Comparison of ENCODE assay signal across 1 cellular context in the genomic region with DNA sequence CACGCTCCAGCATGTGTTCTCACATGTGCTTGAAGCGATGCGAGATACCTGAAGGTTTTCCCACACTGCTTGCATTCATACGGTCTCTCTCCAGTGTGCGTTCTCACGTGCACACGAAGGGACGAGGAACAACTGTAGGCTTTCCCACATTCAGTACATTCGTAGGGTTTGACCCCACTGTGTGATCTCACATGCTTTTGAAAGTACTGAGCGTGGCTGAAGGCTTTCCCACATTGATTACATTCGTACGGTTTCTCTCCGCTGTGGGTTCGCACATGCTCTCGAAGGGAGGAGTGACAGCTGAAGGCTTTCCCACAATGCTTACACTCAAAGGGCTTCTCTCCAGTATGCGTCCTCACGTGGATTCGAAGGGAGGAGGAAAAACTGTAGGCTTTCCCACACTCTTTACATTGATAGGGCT.
TF ChIP-seq lines count a peak whose summit lies in the region.

No MANE protein-coding gene starts in this region.

TF ChIP-seq in HEK293, 187 proteins besides CTCF, POLR2A, EP300 and RAD21 (continued from another document):
- TF ChIP-seq, protein P1, sequence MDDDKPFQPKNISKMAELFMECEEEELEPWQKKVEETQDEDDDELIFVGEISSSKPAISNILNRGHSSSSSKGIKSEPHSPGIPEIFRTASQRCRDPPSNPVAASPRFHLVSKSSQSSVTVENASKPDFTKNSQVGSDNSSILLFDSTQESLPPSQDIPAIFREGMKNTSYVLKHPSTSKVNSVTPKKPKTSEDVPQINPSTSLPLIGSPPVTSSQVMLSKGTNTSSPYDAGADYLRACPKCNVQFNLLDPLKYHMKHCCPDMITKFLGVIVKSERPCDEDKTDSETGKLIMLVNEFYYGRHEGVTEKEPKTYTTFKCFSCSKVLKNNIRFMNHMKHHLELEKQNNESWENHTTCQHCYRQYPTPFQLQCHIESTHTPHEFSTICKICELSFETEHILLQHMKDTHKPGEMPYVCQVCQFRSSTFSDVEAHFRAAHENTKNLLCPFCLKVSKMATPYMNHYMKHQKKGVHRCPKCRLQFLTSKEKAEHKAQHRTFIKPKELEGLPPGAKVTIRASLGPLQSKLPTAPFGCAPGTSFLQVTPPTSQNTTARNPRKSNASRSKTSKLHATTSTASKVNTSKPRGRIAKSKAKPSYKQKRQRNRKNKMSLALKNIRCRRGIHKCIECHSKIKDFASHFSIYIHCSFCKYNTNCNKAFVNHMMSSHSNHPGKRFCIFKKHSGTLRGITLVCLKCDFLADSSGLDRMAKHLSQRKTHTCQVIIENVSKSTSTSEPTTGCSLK (tag by site-specific recombination; IDR thresholded peaks at IDR 0.05), result peak; percentile 94; the same call in 1 of the 2 replicates
- TF ChIP-seq, protein P2, sequence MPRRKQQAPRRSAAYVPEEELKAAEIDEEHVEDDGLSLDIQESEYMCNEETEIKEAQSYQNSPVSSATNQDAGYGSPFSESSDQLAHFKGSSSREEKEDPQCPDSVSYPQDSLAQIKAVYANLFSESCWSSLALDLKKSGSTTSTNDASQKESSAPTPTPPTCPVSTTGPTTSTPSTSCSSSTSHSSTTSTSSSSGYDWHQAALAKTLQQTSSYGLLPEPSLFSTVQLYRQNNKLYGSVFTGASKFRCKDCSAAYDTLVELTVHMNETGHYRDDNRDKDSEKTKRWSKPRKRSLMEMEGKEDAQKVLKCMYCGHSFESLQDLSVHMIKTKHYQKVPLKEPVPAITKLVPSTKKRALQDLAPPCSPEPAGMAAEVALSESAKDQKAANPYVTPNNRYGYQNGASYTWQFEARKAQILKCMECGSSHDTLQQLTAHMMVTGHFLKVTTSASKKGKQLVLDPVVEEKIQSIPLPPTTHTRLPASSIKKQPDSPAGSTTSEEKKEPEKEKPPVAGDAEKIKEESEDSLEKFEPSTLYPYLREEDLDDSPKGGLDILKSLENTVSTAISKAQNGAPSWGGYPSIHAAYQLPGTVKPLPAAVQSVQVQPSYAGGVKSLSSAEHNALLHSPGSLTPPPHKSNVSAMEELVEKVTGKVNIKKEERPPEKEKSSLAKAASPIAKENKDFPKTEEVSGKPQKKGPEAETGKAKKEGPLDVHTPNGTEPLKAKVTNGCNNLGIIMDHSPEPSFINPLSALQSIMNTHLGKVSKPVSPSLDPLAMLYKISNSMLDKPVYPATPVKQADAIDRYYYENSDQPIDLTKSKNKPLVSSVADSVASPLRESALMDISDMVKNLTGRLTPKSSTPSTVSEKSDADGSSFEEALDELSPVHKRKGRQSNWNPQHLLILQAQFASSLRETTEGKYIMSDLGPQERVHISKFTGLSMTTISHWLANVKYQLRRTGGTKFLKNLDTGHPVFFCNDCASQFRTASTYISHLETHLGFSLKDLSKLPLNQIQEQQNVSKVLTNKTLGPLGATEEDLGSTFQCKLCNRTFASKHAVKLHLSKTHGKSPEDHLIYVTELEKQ (tag by site-specific recombination; IDR thresholded peaks at IDR 0.05; ENCODE audit: borderline replicate concordance), result no peak
- TF ChIP-seq, protein P3, sequence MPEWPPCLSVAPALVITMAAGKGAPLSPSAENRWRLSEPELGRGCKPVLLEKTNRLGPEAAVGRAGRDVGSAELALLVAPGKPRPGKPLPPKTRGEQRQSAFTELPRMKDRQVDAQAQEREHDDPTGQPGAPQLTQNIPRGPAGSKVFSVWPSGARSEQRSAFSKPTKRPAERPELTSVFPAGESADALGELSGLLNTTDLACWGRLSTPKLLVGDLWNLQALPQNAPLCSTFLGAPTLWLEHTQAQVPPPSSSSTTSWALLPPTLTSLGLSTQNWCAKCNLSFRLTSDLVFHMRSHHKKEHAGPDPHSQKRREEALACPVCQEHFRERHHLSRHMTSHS (tag by site-specific recombination; IDR thresholded peaks at IDR 0.05), result no peak
- TF ChIP-seq SP7 (tag by site-specific recombination; IDR thresholded peaks at IDR 0.05), result no peak
- peak; percentile 50; the same call in 1 of the 2 replicates for TF ChIP-seq ZNF626 (tag by site-specific recombination; IDR thresholded peaks at IDR 0.05)
- TF ChIP-seq, protein P4, sequence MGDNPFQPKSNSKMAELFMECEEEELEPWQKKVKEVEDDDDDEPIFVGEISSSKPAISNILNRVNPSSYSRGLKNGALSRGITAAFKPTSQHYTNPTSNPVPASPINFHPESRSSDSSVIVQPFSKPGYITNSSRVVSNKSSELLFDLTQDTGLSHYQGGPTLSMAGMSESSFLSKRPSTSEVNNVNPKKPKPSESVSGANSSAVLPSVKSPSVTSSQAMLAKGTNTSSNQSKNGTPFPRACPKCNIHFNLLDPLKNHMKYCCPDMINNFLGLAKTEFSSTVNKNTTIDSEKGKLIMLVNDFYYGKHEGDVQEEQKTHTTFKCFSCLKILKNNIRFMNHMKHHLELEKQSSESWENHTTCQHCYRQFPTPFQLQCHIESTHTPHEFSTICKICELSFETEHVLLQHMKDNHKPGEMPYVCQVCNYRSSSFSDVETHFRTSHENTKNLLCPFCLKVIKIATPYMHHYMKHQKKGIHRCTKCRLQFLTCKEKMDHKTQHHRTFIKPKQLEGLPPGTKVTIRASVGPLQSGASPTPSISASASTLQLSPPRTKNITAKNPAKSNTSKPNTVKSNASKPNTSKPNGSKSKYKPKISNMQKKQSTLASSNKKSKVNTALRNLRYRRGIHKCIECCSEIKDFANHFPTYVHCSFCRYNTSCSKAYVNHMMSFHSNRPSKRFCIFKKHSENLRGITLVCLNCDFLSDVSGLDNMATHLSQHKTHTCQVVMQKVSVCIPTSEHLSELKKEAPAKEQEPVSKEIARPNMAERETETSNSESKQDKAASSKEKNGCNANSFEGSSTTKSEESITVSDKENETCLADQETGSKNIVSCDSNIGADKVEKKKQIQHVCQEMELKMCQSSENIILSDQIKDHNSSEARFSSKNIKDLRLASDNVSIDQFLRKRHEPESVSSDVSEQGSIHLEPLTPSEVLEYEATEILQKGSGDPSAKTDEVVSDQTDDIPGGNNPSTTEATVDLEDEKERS (tag by site-specific recombination; IDR thresholded peaks at IDR 0.05), result peak; percentile 98
